27 cellular contexts compared by ENCODE assay signal in genomic region chr2:133526468-133526769, GRCh38. TPM values are rescaled to one million over a fixed set of nuclear protein-coding genes. Genes with fewer than 3 reads are reported as not detected.
DNase-seq lines count a peak whose midpoint lies in the region; TF ChIP-seq lines count a peak whose summit lies in the region.
"Had no signal": no experiment of that assay in that cellular context is flagged by ENCODE, and none has a peak within 500 bp of the region (broad histone marks: within the 10 kb centered on the region; RNA-seq: fewer than 3 reads in every experiment).

No MANE protein-coding gene starts in this region.

- no peak overlapping the region for H3K4me2 ChIP-seq in mesenchymal stem cell (ENCODE audit: low read length, poor library complexity, severe bottlenecking)
- H3K4me2 ChIP-seq: KMS-11 had no signal

- no peak overlapping the region for H3K14ac ChIP-seq in mesenchymal stem cell (ENCODE audit: low read length in 2 of 2)

- no peak overlapping the region for H4K91ac ChIP-seq in mesenchymal stem cell (ENCODE audit: low read length)

- intact Hi-C loops in esophagus muscularis mucosa (cut with DNase I): no loop called here
- intact Hi-C loops in testis (cut with DNase I; ENCODE audit: low total_unique reads): no loop called here

- DNase-seq in GM03348 (ENCODE audit: low spot score) (peak; percentile 19), SK-N-MC (ENCODE audit: low read depth, low spot score) (peak; percentile 95), esophagus muscularis mucosa (ENCODE audit: extremely low spot score) (peak; percentile 24), mesenchymal stem cell (peak; percentile 12), glutamatergic neuron (no peak), testis (no peak), HUDEP-2 (lab: John Stamatoyannopoulos, UW; ENCODE audit: unreplicated experiment in 76 of 76) (no peak), LoVo (ENCODE audit: low spot score) (no peak)
- DNase-seq: C1 segment of cervical spinal cord; Caco-2; CD8-positive, alpha-beta T cell; DMS 273 treated with DMSO at 0.1 percent for 48 hours; DMS79; EL; GDM1; GOT3; HFFc6; NCI-H1048; NCI-H1417 treated with DMSO at 0.1 percent for 48 hours; NCI-H1694 treated with DMSO at 0.1 percent for 48 hours; NCI-H2081; NCI-H2227 treated with DMSO at 0.1 percent for 48 hours; Right ventricle myocardium superior; RPMI8226 had no signal

- peak overlapping the region; percentile 99 for H3K27ac ChIP-seq in SK-N-MC
- H3K27ac ChIP-seq in esophagus muscularis mucosa (replicated peaks in 1 of 4): no peak overlapping the region
- H3K27ac ChIP-seq in mesenchymal stem cell (ENCODE audit: low read length, poor library complexity, severe bottlenecking): no peak overlapping the region
- H3K27ac ChIP-seq in testis: no peak overlapping the region
- H3K27ac ChIP-seq: KMS-11 had no signal

- H3K79me1 ChIP-seq in mesenchymal stem cell (replicated peaks; ENCODE audit: low read length, poor library complexity, severe bottlenecking): no peaks in the 10 kb centered on the region

- no peak overlapping the region for H4K8ac ChIP-seq in mesenchymal stem cell (ENCODE audit: low read length)

- 81% methylated on average over 1 of the region's 1 CpG for WGBS in esophagus muscularis mucosa
- WGBS in mesenchymal stem cell: 60% methylated on average over 1 of the region's 1 CpG
- WGBS in testis, 2 donors: 81 to 93% methylated on average over 1 of the region's 1 CpG

- H3K18ac ChIP-seq in mesenchymal stem cell (ENCODE audit: low read depth in 1 of 2, low read length in 2 of 2): no peak overlapping the region

- H3K27me3 Mint-ChIP-seq in glutamatergic neuron (ENCODE audit: unreplicated experiment): peaks cover 5% of the 10 kb centered on the region
- H3K27me3 Mint-ChIP-seq: IgD-negative memory B cell had no signal

- no peak overlapping the region for H2BK120ac ChIP-seq in mesenchymal stem cell (ENCODE audit: low read depth, low read length)

- H3K4me1 ChIP-seq in esophagus muscularis mucosa (no peaks in the 10 kb centered on the region), mesenchymal stem cell (ENCODE audit: control insufficient read depth, insufficient read depth, low read depth, low read length) (no peaks in the 10 kb centered on the region), testis (no peaks in the 10 kb centered on the region)
- H3K4me1 ChIP-seq: HAP-1 had no signal

- H3K4me3 ChIP-seq in SK-N-MC (peak overlapping the region; percentile 54), esophagus muscularis mucosa (no peak overlapping the region), mesenchymal stem cell (ENCODE audit: insufficient read depth in 1 of 2, low read depth in 1 of 2, low read length in 2 of 2) (no peak overlapping the region), testis (no peak overlapping the region)
- H3K4me3 ChIP-seq: HAP-1 had no signal

- TF ChIP-seq CTCF in esophagus muscularis mucosa (IDR thresholded peaks at IDR 0.05): no peak
- no peak for TF ChIP-seq CTCF in glutamatergic neuron (IDR thresholded peaks at IDR 0.05; ENCODE audit: partially characterized antibody, unreplicated experiment)
- no peak for TF ChIP-seq CTCF in testis (IDR thresholded peaks at IDR 0.05)

- H3K36me3 Mint-ChIP-seq in glutamatergic neuron (ENCODE audit: unreplicated experiment): no peaks in the 10 kb centered on the region
- H3K36me3 Mint-ChIP-seq: CD8-positive, alpha-beta T cell; IgD-negative memory B cell had no signal

- peaks cover 2% of the 10 kb centered on the region for H3K9me3 Mint-ChIP-seq in glutamatergic neuron (ENCODE audit: unreplicated experiment)
- H3K9me3 Mint-ChIP-seq: CD8-positive, alpha-beta T cell; HFFc6; IgD-negative memory B cell had no signal

- H2BK12ac ChIP-seq in mesenchymal stem cell (ENCODE audit: low read length in 2 of 2): no peak overlapping the region

- no peak overlapping the region for H3K23ac ChIP-seq in mesenchymal stem cell (ENCODE audit: low read length in 2 of 2)

- no peaks in the 10 kb centered on the region for H3K36me3 ChIP-seq in SK-N-MC (ENCODE audit: insufficient read depth, low read length)
- H3K36me3 ChIP-seq in esophagus muscularis mucosa: no peaks in the 10 kb centered on the region
- no peaks in the 10 kb centered on the region for H3K36me3 ChIP-seq in mesenchymal stem cell (ENCODE audit: control insufficient read depth in 1 of 2, insufficient read depth in 2 of 2, low read depth in 1 of 2, low read length in 2 of 2)
- no peaks in the 10 kb centered on the region for H3K36me3 ChIP-seq in testis (ENCODE audit: low read depth, missing control alignments)
- H3K36me3 ChIP-seq: HAP-1 had no signal

- H3K4me1 Mint-ChIP-seq in glutamatergic neuron (ENCODE audit: low read depth, unreplicated experiment): peaks cover 6% of the 10 kb centered on the region
- H3K4me1 Mint-ChIP-seq: IgD-negative memory B cell had no signal

- no peak overlapping the region for H3K27ac Mint-ChIP-seq in glutamatergic neuron (ENCODE audit: unreplicated experiment)
- H3K27ac Mint-ChIP-seq: CD8-positive, alpha-beta T cell; HFFc6; IgD-negative memory B cell had no signal

- H3K9me3 ChIP-seq in SK-N-MC (ENCODE audit: low read depth, low read length) (no peaks in the 10 kb centered on the region), esophagus muscularis mucosa (no peaks in the 10 kb centered on the region), mesenchymal stem cell (ENCODE audit: control insufficient read depth, low read length) (no peaks in the 10 kb centered on the region), testis (no peaks in the 10 kb centered on the region)
- H3K9me3 ChIP-seq: Caco-2, HAP-1 had no signal

- no peak overlapping the region for H2BK5ac ChIP-seq in mesenchymal stem cell (ENCODE audit: low read depth, low read length, poor library complexity, severe bottlenecking)

- H3K27me3 ChIP-seq in esophagus muscularis mucosa: no peaks in the 10 kb centered on the region
- no peaks in the 10 kb centered on the region for H3K27me3 ChIP-seq in mesenchymal stem cell (ENCODE audit: control insufficient read depth in 1 of 2, insufficient read depth in 1 of 2, low read length in 2 of 2)
- no peaks in the 10 kb centered on the region for H3K27me3 ChIP-seq in testis

- H2BK15ac ChIP-seq in mesenchymal stem cell (ENCODE audit: low read depth, poor library complexity, severe bottlenecking): no peak overlapping the region

- no peak overlapping the region for H3K4me3 Mint-ChIP-seq in glutamatergic neuron (ENCODE audit: unreplicated experiment)
- H3K4me3 Mint-ChIP-seq: CD8-positive, alpha-beta T cell; HFFc6; IgD-negative memory B cell had no signal

- TF ChIP-seq EP300 in esophagus muscularis mucosa (IDR thresholded peaks at IDR 0.05): no peak

- H2AK5ac ChIP-seq in mesenchymal stem cell (ENCODE audit: low read length, severe bottlenecking): no peak overlapping the region

- TF ChIP-seq POLR2A in esophagus muscularis mucosa (IDR thresholded peaks at IDR 0.05; ENCODE audit: low read depth) (no peak), testis (IDR thresholded peaks at IDR 0.05) (no peak)

- no peak overlapping the region for H2AFZ ChIP-seq in mesenchymal stem cell (ENCODE audit: low read depth, low read length)

- H3K9ac ChIP-seq in SK-N-MC (ENCODE audit: insufficient read length): peak overlapping the region; percentile 68
- H3K9ac ChIP-seq in mesenchymal stem cell (ENCODE audit: low read length): no peak overlapping the region
- H3K9ac ChIP-seq: KMS-11 had no signal

- H3K4ac ChIP-seq in mesenchymal stem cell (ENCODE audit: low read depth in 1 of 2, low read length in 2 of 2): no peak overlapping the region

RNA-seq across cellular contexts. Expression of gene NCKAP5, which starts 41.8 kb away (rescaled TPM):
- total RNA-seq in esophagus muscularis mucosa: 1 to 10 TPM in 2 of 4 donors, under 1 TPM in 2; 0.33 to 1.8 (median 1.0) TPM
- 2.4 TPM for polyA plus RNA-seq in mesenchymal stem cell (2013, experiment 1 of 2)
- polyA plus RNA-seq in mesenchymal stem cell (2013, experiment 2 of 2): 2.5 TPM
- 0.20 TPM for total RNA-seq in glutamatergic neuron (ENCODE audit: unreplicated experiment)
- total RNA-seq in testis: 1 to 10 TPM; 6.3 to 7.6 TPM
- polyA plus RNA-seq in testis (ENCODE audit: insufficient read depth, low read depth, low replicate concordance): 3.0 TPM
- total RNA-seq: CD8-positive, alpha-beta T cell had no signal
- polyA plus RNA-seq: IgD-negative memory B cell had no signal

Comparison
In these comparisons a context has a peak if more than half of its experiments do, and no peak if none do; other contexts are left out.
1. DNase-seq: peak in GM03348 (single experiment), SK-N-MC (single experiment), esophagus muscularis mucosa (single experiment) and mesenchymal stem cell (single experiment); none in glutamatergic neuron (single experiment), testis (single experiment), HUDEP-2 (0 of 76) and LoVo (single experiment).